2 cellular contexts compared by ENCODE assay signal in the genomic region with DNA sequence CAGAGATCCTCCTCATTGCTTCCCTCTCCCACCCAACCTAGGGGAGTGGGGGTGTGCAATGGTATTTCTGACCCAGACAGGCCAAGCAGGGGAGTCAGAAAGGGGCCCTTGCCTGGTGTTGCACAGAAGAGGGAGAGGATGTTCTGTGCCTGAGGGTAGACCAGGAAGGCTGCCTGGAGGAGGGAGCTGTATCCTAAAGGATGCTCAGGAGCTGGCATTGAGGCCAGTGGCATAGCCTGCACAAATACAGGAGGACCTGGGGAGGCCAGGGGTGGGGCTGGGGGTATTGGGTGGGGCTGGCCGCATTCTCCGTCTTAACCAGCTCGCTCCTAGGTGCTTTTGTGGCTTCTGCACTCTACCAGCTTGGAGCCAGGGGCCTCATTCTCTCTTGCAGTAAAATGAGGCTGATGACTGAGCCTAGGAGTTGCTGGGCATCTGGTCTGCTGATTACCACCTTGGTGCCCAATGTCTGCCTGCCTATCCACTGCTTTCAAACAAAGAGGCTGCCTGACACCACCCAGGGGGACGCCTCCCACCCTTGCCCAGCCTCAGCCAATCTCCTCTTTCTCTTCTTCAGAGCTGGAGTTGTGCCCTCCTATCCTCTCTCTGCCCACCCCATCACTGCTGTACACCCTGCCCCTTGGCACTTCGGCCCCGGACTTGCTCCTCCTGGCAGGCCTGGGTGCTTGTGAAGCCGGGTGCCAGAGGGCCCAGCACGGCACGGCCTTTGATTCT.
TF ChIP-seq lines count a peak whose summit lies in the region.

No MANE protein-coding gene starts in this region.

TF ChIP-seq in H1, 55 proteins besides CTCF, POLR2A, EP300 and RAD21:
- TF ChIP-seq NANOG (IDR thresholded peaks at IDR 0.05; ENCODE audit: insufficient read depth, low read depth, low read length, poor library complexity, severe bottlenecking) = no peak
- no peak for TF ChIP-seq FOSL1 (IDR thresholded peaks at IDR 0.05; ENCODE audit: insufficient read depth, low read depth, low read length)
- TF ChIP-seq CHD7 (IDR thresholded peaks at IDR 0.05; ENCODE audit: insufficient replicate concordance, low read length) = no peak
- no peak for TF ChIP-seq BRCA1 (IDR thresholded peaks at IDR 0.05; ENCODE audit: low read depth, low read length)
TF ChIP-seq in H1: peak in this region for 0.

TF ChIP-seq in GM12891, 5 proteins besides CTCF, POLR2A, EP300 and RAD21:
- no peak for TF ChIP-seq POU2F2 (IDR thresholded peaks at IDR 0.05; ENCODE audit: low read depth, low read length)
- no peak for TF ChIP-seq TAF1 (IDR thresholded peaks at IDR 0.05; ENCODE audit: low read depth, low read length)
